In genomic region chr13:24925318-24926231, GRCh38 we compare ENCODE assay signal across 16 cellular contexts.
"Had no signal": no experiment of that assay in that cellular context is flagged by ENCODE, and none has a peak within 500 bp of the region (broad histone marks: within the 10 kb centered on the region; RNA-seq: fewer than 3 reads in every experiment).

No MANE protein-coding gene starts in this region.

- FAIRE-seq: astrocyte, bronchial epithelial cell had no signal

- H3K27me3 ChIP-seq: right lobe of liver, upper lobe of left lung had no signal

- H3K4me3 Mint-ChIP-seq: activated CD4-positive, alpha-beta T cell treated with anti-CD3 and anti-CD28 coated beads for 36 hours; activated T-cell treated with anti-CD3 and anti-CD28 coated beads, Interleukin-2, amount 50 U/mL, for 4 hours; endodermal cell; stimulated activated naive CD8-positive, alpha-beta T cell treated with anti-CD3 and anti-CD28 coated beads, Interleukin-15, amount 100 ng/mL, for 72 hours had no signal

- H3K9me3 ChIP-seq: right lobe of liver, upper lobe of left lung had no signal

- ATAC-seq: activated CD4-positive, alpha-beta T cell treated with anti-CD3 and anti-CD28 coated beads for 36 hours; activated T-cell treated with anti-CD3 and anti-CD28 coated beads, Interleukin-2, amount 50 U/mL, for 4 hours; left lobe of liver; natural killer cell treated with Interleukin-12 subunit alpha and Interleukin-12 subunit beta and Interleukin-15 and Interleukin-18, amount 100 ng/mL, for 72 hours; stimulated activated naive CD8-positive, alpha-beta T cell treated with anti-CD3 and anti-CD28 coated beads, Interleukin-15, amount 100 ng/mL, for 72 hours had no signal

- H3K27ac Mint-ChIP-seq: activated CD4-positive, alpha-beta memory T cell treated with anti-CD3 and anti-CD28 coated beads, Interleukin-2, amount 10 ng/mL, durations not matched to agents 7 days and 5 days; activated CD4-positive, alpha-beta T cell treated with anti-CD3 and anti-CD28 coated beads for 36 hours; endodermal cell had no signal

- H3K36me3 Mint-ChIP-seq: natural killer cell treated with Interleukin-12 subunit alpha and Interleukin-12 subunit beta and Interleukin-15 and Interleukin-18, amount 100 ng/mL, for 72 hours had no signal

- H3K36me3 ChIP-seq: right lobe of liver, upper lobe of left lung had no signal

- H3K4me3 ChIP-seq: right lobe of liver, upper lobe of left lung had no signal

- H3K27ac ChIP-seq: right lobe of liver, upper lobe of left lung, VCaP had no signal

- H3K9me3 Mint-ChIP-seq: activated CD4-positive, alpha-beta memory T cell treated with anti-CD3 and anti-CD28 coated beads, Interleukin-2, amount 10 ng/mL, durations not matched to agents 7 days and 5 days; activated T-cell treated with anti-CD3 and anti-CD28 coated beads, Interleukin-2, amount 50 U/mL, for 4 hours; natural killer cell treated with Interleukin-12 subunit alpha and Interleukin-12 subunit beta and Interleukin-15 and Interleukin-18, amount 100 ng/mL, for 72 hours; stimulated activated naive CD8-positive, alpha-beta T cell treated with anti-CD3 and anti-CD28 coated beads, Interleukin-15, amount 100 ng/mL, for 72 hours had no signal

- DNase-seq: activated CD4-positive, alpha-beta memory T cell treated with anti-CD3 and anti-CD28 coated beads, Interleukin-2, amount 10 ng/mL, durations not matched to agents 7 days and 5 days; activated CD4-positive, alpha-beta T cell treated with anti-CD3 and anti-CD28 coated beads for 36 hours; activated effector memory CD4-positive, alpha-beta T cell treated with Interleukin-2 at 50 U/mL for 16 hours; activated naive CD4-positive, alpha-beta T cell treated with anti-CD3 and anti-CD28 coated beads, Interleukin-2, amount 50 U/mL, for 16 hours; activated T-cell treated with anti-CD3 and anti-CD28 coated beads, Interleukin-2, amount 50 U/mL, for 4 hours; endodermal cell; islet precursor cell; mammary epithelial cell; stimulated activated naive CD8-positive, alpha-beta T cell treated with anti-CD3 and anti-CD28 coated beads, Interleukin-15, amount 100 ng/mL, for 72 hours; upper lobe of left lung had no signal
